27 cellular contexts compared by ENCODE assay signal in genomic region chr18:60966876-60967275, GRCh38.
"Had no signal": no experiment of that assay in that cellular context is flagged by ENCODE, and none has a peak within 500 bp of the region (broad histone marks: within the 10 kb centered on the region; RNA-seq: fewer than 3 reads in every experiment).

No MANE protein-coding gene starts in this region.

- H3K4me1 Mint-ChIP-seq: activated CD4-positive, alpha-beta T cell treated with anti-CD3 and anti-CD28 coated beads for 36 hours; activated CD8-positive, alpha-beta memory T cell treated with anti-CD3 and anti-CD28 coated beads, Interleukin-2, amount 10 ng/mL, durations not matched to agents 7 days and 5 days; naive B cell; stimulated activated naive B cell treated with anti-CD40 and anti-IgM and Interleukin-4, amounts not matched to agents 10 μg/mL and 1 μg/mL and 100 μg/mL, for 72 hours had no signal

- H3K36me3 ChIP-seq: pancreas, prostate gland, sigmoid colon, stomach, suprapubic skin, tibial nerve had no signal

- H3K27ac Mint-ChIP-seq: activated CD4-positive, alpha-beta T cell treated with anti-CD3 and anti-CD28 coated beads for 36 hours; activated CD8-positive, alpha-beta memory T cell treated with anti-CD3 and anti-CD28 coated beads, Interleukin-2, amount 10 ng/mL, durations not matched to agents 7 days and 5 days; activated CD8-positive, alpha-beta T cell treated with anti-CD3 and anti-CD28 coated beads, Interleukin-2, amount 10 ng/mL, durations not matched to agents 7 days and 5 days; activated naive CD4-positive, alpha-beta T cell treated with anti-CD3 and anti-CD28 coated beads, Interleukin-2, amount 50 U/mL, for 72 hours; activated T-cell treated with anti-CD3 and anti-CD28 coated beads, Interleukin-2, amount 50 U/mL, for 72 hours; mesothelial cell of epicardium; naive B cell; stimulated activated naive B cell treated with anti-CD40 and anti-IgM and Interleukin-4, amounts not matched to agents 10 μg/mL and 1 μg/mL and 100 μg/mL, for 72 hours; T-helper 2 cell treated with Interferon-gamma antibody and Interleukin-4, amounts not matched to agents 5 μg/mL and 100 μg/mL, for 36 hours had no signal

- H3K27me3 Mint-ChIP-seq: activated CD4-positive, alpha-beta T cell treated with anti-CD3 and anti-CD28 coated beads for 36 hours; activated CD8-positive, alpha-beta memory T cell treated with anti-CD3 and anti-CD28 coated beads, Interleukin-2, amount 10 ng/mL, durations not matched to agents 7 days and 5 days; naive B cell; stimulated activated naive B cell treated with anti-CD40 and anti-IgM and Interleukin-4, amounts not matched to agents 10 μg/mL and 1 μg/mL and 100 μg/mL, for 72 hours had no signal

- H3K4me3 ChIP-seq: pancreas, prostate gland, sigmoid colon, smooth muscle cell, stomach, suprapubic skin, tibial nerve had no signal

- H3K27me3 ChIP-seq: pancreas, sigmoid colon, stomach, suprapubic skin, tibial nerve had no signal

- H3K27ac ChIP-seq: pancreas, prostate gland, sigmoid colon, stomach, suprapubic skin, tibial nerve had no signal

- DNase-seq: activated CD4-positive, alpha-beta T cell treated with anti-CD3 and anti-CD28 coated beads for 36 hours; activated CD4-positive, CD25-positive, alpha-beta regulatory T cell; activated CD8-positive, alpha-beta memory T cell treated with anti-CD3 and anti-CD28 coated beads, Interleukin-2, amount 10 ng/mL, durations not matched to agents 7 days and 5 days; activated CD8-positive, alpha-beta T cell treated with anti-CD3 and anti-CD28 coated beads, Interleukin-2, amount 10 ng/mL, durations not matched to agents 7 days and 5 days; activated naive CD4-positive, alpha-beta T cell; activated T-cell treated with anti-CD3 and anti-CD28 coated beads, Interleukin-2, amount 50 U/mL, for 72 hours; effector CD4-positive, alpha-beta T cell; foreskin melanocyte; left cardiac atrium; left ventricle myocardium superior; mammary epithelial cell; naive B cell; pancreas; sigmoid colon; stimulated activated CD4-positive, alpha-beta T cell treated with anti-CD3 and anti-CD28 coated beads, Interleukin-1b, Interleukin-23, amount 100 ng/mL, for 48 hours; stimulated activated CD4-positive, alpha-beta T cell treated with anti-CD3 and anti-CD28 coated beads, Interleukin-4, amount 100 ng/mL, for 4 hours; stimulated activated CD8-positive, alpha-beta memory T cell treated with anti-CD3 and anti-CD28 coated beads, Interleukin-4, amount 100 ng/mL, for 48 hours; stimulated activated naive B cell treated with anti-CD40 and anti-IgM and Interleukin-4, amounts not matched to agents 10 μg/mL and 1 μg/mL and 100 μg/mL, for 72 hours; stomach; T-helper 1 cell had no signal

- H3K4me1 ChIP-seq: pancreas, prostate gland, sigmoid colon, stomach, suprapubic skin, tibial nerve had no signal

- FAIRE-seq: pancreas had no signal

- ATAC-seq: activated CD4-positive, alpha-beta T cell treated with anti-CD3 and anti-CD28 coated beads for 36 hours; activated CD8-positive, alpha-beta memory T cell treated with anti-CD3 and anti-CD28 coated beads, Interleukin-2, amount 10 ng/mL, durations not matched to agents 7 days and 5 days; activated CD8-positive, alpha-beta T cell treated with anti-CD3 and anti-CD28 coated beads, Interleukin-2, amount 10 ng/mL, durations not matched to agents 7 days and 5 days; activated naive CD4-positive, alpha-beta T cell treated with anti-CD3 and anti-CD28 coated beads, Interleukin-2, amount 50 U/mL, for 72 hours; activated T-cell treated with anti-CD3 and anti-CD28 coated beads, Interleukin-2, amount 50 U/mL, for 72 hours; left cardiac atrium; left ventricle myocardium superior; pancreas; stimulated activated naive B cell treated with anti-CD40 and anti-IgM and Interleukin-4, amounts not matched to agents 10 μg/mL and 1 μg/mL and 100 μg/mL, for 72 hours had no signal

- H3K36me3 Mint-ChIP-seq: activated CD8-positive, alpha-beta memory T cell treated with anti-CD3 and anti-CD28 coated beads, Interleukin-2, amount 10 ng/mL, durations not matched to agents 7 days and 5 days; activated naive CD4-positive, alpha-beta T cell treated with anti-CD3 and anti-CD28 coated beads, Interleukin-2, amount 50 U/mL, for 72 hours; mesothelial cell of epicardium; naive B cell; stimulated activated naive B cell treated with anti-CD40 and anti-IgM and Interleukin-4, amounts not matched to agents 10 μg/mL and 1 μg/mL and 100 μg/mL, for 72 hours had no signal

- H3K4me3 Mint-ChIP-seq: activated CD4-positive, alpha-beta T cell treated with anti-CD3 and anti-CD28 coated beads for 36 hours; activated CD8-positive, alpha-beta memory T cell treated with anti-CD3 and anti-CD28 coated beads, Interleukin-2, amount 10 ng/mL, durations not matched to agents 7 days and 5 days; activated CD8-positive, alpha-beta T cell treated with anti-CD3 and anti-CD28 coated beads, Interleukin-2, amount 10 ng/mL, durations not matched to agents 7 days and 5 days; activated T-cell treated with anti-CD3 and anti-CD28 coated beads, Interleukin-2, amount 50 U/mL, for 72 hours; mesothelial cell of epicardium; naive B cell; stimulated activated naive B cell treated with anti-CD40 and anti-IgM and Interleukin-4, amounts not matched to agents 10 μg/mL and 1 μg/mL and 100 μg/mL, for 72 hours; T-helper 2 cell treated with Interferon-gamma antibody and Interleukin-4, amounts not matched to agents 5 μg/mL and 100 μg/mL, for 36 hours had no signal

- H3K9me3 ChIP-seq: pancreas, prostate gland, sigmoid colon, suprapubic skin, tibial nerve had no signal
